ENCODE assay signal across 12 cellular contexts in the genomic region with DNA sequence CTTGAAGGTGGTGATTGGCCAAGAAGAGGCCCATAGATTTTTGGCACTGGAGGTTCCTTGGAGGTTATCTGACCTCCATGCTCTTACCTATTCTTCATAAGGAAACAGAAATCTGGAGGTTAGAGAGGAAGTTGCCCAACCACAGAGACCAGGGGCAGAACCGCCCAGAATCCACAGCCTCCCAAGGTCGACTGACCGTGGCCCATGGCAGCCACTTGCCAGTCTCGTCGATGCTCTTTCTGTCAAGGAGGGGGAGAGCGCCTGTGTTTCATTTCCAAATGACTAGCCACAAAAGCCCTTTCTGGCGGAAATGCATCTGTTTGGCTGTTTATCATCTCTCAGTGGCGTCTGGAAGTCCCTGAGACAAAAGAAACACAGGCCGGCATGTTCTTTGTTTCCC. TPM values are rescaled to one million over a fixed set of nuclear protein-coding genes. Genes with fewer than 3 reads are reported as not detected.
DNase-seq lines count a peak whose midpoint lies in the region; ATAC-seq, FAIRE-seq and TF ChIP-seq lines count a peak whose summit lies in the region.
"Had no signal": no experiment of that assay in that cellular context is flagged by ENCODE, and none has a peak within 500 bp of the region (broad histone marks: within the 10 kb centered on the region; RNA-seq: fewer than 3 reads in every experiment).

No MANE protein-coding gene starts in this region.

- no peak overlapping the region for H3K9ac ChIP-seq in kidney (ENCODE audit: low read length in 2 of 2)

- no peak overlapping the region for H3K27ac Mint-ChIP-seq in CD14-positive monocyte
- H3K27ac Mint-ChIP-seq in activated T-helper 1 cell treated with anti-CD3 and anti-CD28 coated beads, Interleukin-12 subunit alpha, Interleukin-12 subunit beta, Interleukin-2, Interleukin-4 antibody, amounts not matched to agents 30 ng/mL and 10 ng/mL and 1 ng/mL, durations not matched to agents 14 hours and 24 hours and 36 hours: no peak overlapping the region
- H3K27ac Mint-ChIP-seq: nephron; stimulated activated naive CD8-positive, alpha-beta T cell treated with anti-CD3 and anti-CD28 coated beads, Interleukin-15, Interleukin-2, amounts not matched to agents 100 ng/mL and 50 ng/mL, for 24 hours had no signal

- no peak for FAIRE-seq in kidney (lab: Jason Lieb, UNC)

- peaks cover 14 to 22% (median 19%) of the 10 kb centered on the region in 7 donors for H3K9me3 Mint-ChIP-seq in CD14-positive monocyte
- peaks cover 8% of the 10 kb centered on the region for H3K9me3 Mint-ChIP-seq in activated T-helper 1 cell treated with anti-CD3 and anti-CD28 coated beads, Interleukin-12 subunit alpha, Interleukin-12 subunit beta, Interleukin-2, Interleukin-4 antibody, amounts not matched to agents 30 ng/mL and 10 ng/mL and 1 ng/mL, durations not matched to agents 14 hours and 24 hours and 36 hours
- H3K9me3 Mint-ChIP-seq: stimulated activated naive CD8-positive, alpha-beta T cell treated with anti-CD3 and anti-CD28 coated beads, Interleukin-15, Interleukin-2, amounts not matched to agents 100 ng/mL and 50 ng/mL, for 24 hours had no signal

- peak overlapping the region; percentile 17 to 82 for H3K4me3 Mint-ChIP-seq in CD14-positive monocyte
- no peak overlapping the region for H3K4me3 Mint-ChIP-seq in activated T-helper 1 cell treated with anti-CD3 and anti-CD28 coated beads, Interleukin-12 subunit alpha, Interleukin-12 subunit beta, Interleukin-2, Interleukin-4 antibody, amounts not matched to agents 30 ng/mL and 10 ng/mL and 1 ng/mL, durations not matched to agents 14 hours and 24 hours and 36 hours
- H3K4me3 Mint-ChIP-seq: CD4-positive, CD25-positive, alpha-beta regulatory T cell; nephron; stimulated activated naive CD8-positive, alpha-beta T cell treated with anti-CD3 and anti-CD28 coated beads, Interleukin-15, Interleukin-2, amounts not matched to agents 100 ng/mL and 50 ng/mL, for 24 hours had no signal

- ATAC-seq in GM19023 (IDR thresholded peaks at IDR 0.05; ENCODE audit: unreplicated experiment) (peak; percentile 48), HG03342 (IDR thresholded peaks at IDR 0.05; ENCODE audit: unreplicated experiment) (peak; percentile 53)

- no peaks in the 10 kb centered on the region for H3K36me3 Mint-ChIP-seq in CD14-positive monocyte
- H3K36me3 Mint-ChIP-seq in activated T-helper 1 cell treated with anti-CD3 and anti-CD28 coated beads, Interleukin-12 subunit alpha, Interleukin-12 subunit beta, Interleukin-2, Interleukin-4 antibody, amounts not matched to agents 30 ng/mL and 10 ng/mL and 1 ng/mL, durations not matched to agents 14 hours and 24 hours and 36 hours (ENCODE audit: low read depth): no peaks in the 10 kb centered on the region
- H3K36me3 Mint-ChIP-seq: CD4-positive, CD25-positive, alpha-beta regulatory T cell had no signal

- no peak for TF ChIP-seq CTCF in CD14-positive monocyte (IDR thresholded peaks at IDR 0.05)
- no peak for TF ChIP-seq CTCF in kidney (IDR thresholded peaks at IDR 0.05; ENCODE audit: borderline replicate concordance, extremely low read depth, insufficient read depth)

- peaks cover 0 to 3% of the 10 kb centered on the region in 2 donors for H3K9me3 ChIP-seq in kidney (ENCODE audit: control insufficient read depth in 1 of 2, low read length in 2 of 2)

- no peak overlapping the region for H3K27ac ChIP-seq in kidney (ENCODE audit: low read depth in 2 of 2, low read length in 2 of 2)
- H3K27ac ChIP-seq: epithelial cell of prostate had no signal

- H3K4me1 Mint-ChIP-seq in CD14-positive monocyte: peaks cover 15% of the 10 kb centered on the region
- H3K4me1 Mint-ChIP-seq in activated T-helper 1 cell treated with anti-CD3 and anti-CD28 coated beads, Interleukin-12 subunit alpha, Interleukin-12 subunit beta, Interleukin-2, Interleukin-4 antibody, amounts not matched to agents 30 ng/mL and 10 ng/mL and 1 ng/mL, durations not matched to agents 14 hours and 24 hours and 36 hours (ENCODE audit: low read depth): peaks cover 8% of the 10 kb centered on the region
- H3K4me1 Mint-ChIP-seq: nephron had no signal

- no peak overlapping the region for H3K4me3 ChIP-seq in kidney (ENCODE audit: low read length in 2 of 2)

- H3K27me3 Mint-ChIP-seq in CD14-positive monocyte (ENCODE audit: low read depth in 3 of 3): peaks cover 24 to 47% (median 37%) of the 10 kb centered on the region in 3 donors
- H3K27me3 Mint-ChIP-seq in activated T-helper 1 cell treated with anti-CD3 and anti-CD28 coated beads, Interleukin-12 subunit alpha, Interleukin-12 subunit beta, Interleukin-2, Interleukin-4 antibody, amounts not matched to agents 30 ng/mL and 10 ng/mL and 1 ng/mL, durations not matched to agents 14 hours and 24 hours and 36 hours (ENCODE audit: insufficient read depth): peaks cover 20% of the 10 kb centered on the region

- peak; percentile 16 for DNase-seq in CD14-positive monocyte (ENCODE audit: low spot score)
- DNase-seq in kidney: peak; percentile 37
- no peak for DNase-seq in LoVo (ENCODE audit: low spot score)
- DNase-seq in stimulated activated CD4-positive, alpha-beta T cell treated with anti-CD3 and anti-CD28 coated beads, Interleukin-4, amount 100 ng/mL, for 1 hour: no peak
- DNase-seq in SHP77 treated with DMSO at 0.1 percent for 48 hours (lab: John Stamatoyannopoulos, UW): no peak
- no peak for DNase-seq in activated T-helper 1 cell treated with anti-CD3 and anti-CD28 coated beads, Interleukin-12 subunit alpha, Interleukin-12 subunit beta, Interleukin-2, Interleukin-4 antibody, amounts not matched to agents 30 ng/mL and 10 ng/mL and 1 ng/mL, durations not matched to agents 14 hours and 24 hours and 36 hours (ENCODE audit: low spot score)
- DNase-seq: CD4-positive, CD25-positive, alpha-beta regulatory T cell had no signal

- H3K4me1 ChIP-seq in kidney (ENCODE audit: control insufficient read depth in 1 of 2, insufficient read depth in 1 of 2, low read depth in 1 of 2, low read length in 2 of 2): peaks cover 0 to 3% of the 10 kb centered on the region in 2 donors

- intact Hi-C loops in CD14-positive monocyte (cut with micrococcal nuclease) (no loop called here), kidney (cut with DNase I) (no loop called here)
- intact Hi-C loops in activated T-helper 1 cell treated with anti-CD3 and anti-CD28 coated beads, Interleukin-12 subunit alpha, Interleukin-12 subunit beta, Interleukin-2, Interleukin-4 antibody, amounts not matched to agents 30 ng/mL and 10 ng/mL and 1 ng/mL, durations not matched to agents 14 hours and 24 hours and 36 hours (cut with micrococcal nuclease): no loop called here

- H3K36me3 ChIP-seq in kidney (ENCODE audit: control insufficient read depth in 1 of 2, insufficient read depth in 2 of 2, low read length in 2 of 2): no peaks in the 10 kb centered on the region

RNA-seq across cellular contexts. Expression of gene RAMP3, which starts 2.8 kb away (rescaled TPM):
- not detected for polyA plus RNA-seq in CD14-positive monocyte
- 82.6 TPM for total RNA-seq in kidney
- 168 TPM for polyA plus RNA-seq in kidney (ENCODE audit: insufficient read depth, low read depth, low replicate concordance)
- not detected in 2 replicates for total RNA-seq in activated T-helper 1 cell treated with anti-CD3 and anti-CD28 coated beads, Interleukin-12 subunit alpha, Interleukin-12 subunit beta, Interleukin-2, Interleukin-4 antibody, amounts not matched to agents 30 ng/mL and 10 ng/mL and 1 ng/mL, durations not matched to agents 14 hours and 24 hours and 36 hours
- total RNA-seq: CD4-positive, CD25-positive, alpha-beta regulatory T cell had no signal
- polyA plus RNA-seq: CD4-positive, CD25-positive, alpha-beta regulatory T cell had no signal

RNA-seq across cellular contexts. Expression of gene TBRG4, which starts 48.9 kb away (rescaled TPM):
- 10 to 100 TPM; 32.7 to 38.4 TPM for polyA plus RNA-seq in CD14-positive monocyte
- 67.8 TPM for total RNA-seq in kidney
- 45.7 TPM for polyA plus RNA-seq in kidney (ENCODE audit: insufficient read depth, low read depth, low replicate concordance)
- 176 and 195 TPM in 2 replicates for total RNA-seq in activated T-helper 1 cell treated with anti-CD3 and anti-CD28 coated beads, Interleukin-12 subunit alpha, Interleukin-12 subunit beta, Interleukin-2, Interleukin-4 antibody, amounts not matched to agents 30 ng/mL and 10 ng/mL and 1 ng/mL, durations not matched to agents 14 hours and 24 hours and 36 hours

Comparison
In these comparisons a context has a peak if more than half of its experiments do, and no peak if none do; other contexts are left out.
1. DNase-seq: peak in CD14-positive monocyte (single experiment) and kidney (single experiment); none in LoVo (single experiment), stimulated activated CD4-positive, alpha-beta T cell treated with anti-CD3 and anti-CD28 coated beads, Interleukin-4, amount 100 ng/mL, for 1 hour (single experiment), SHP77 treated with DMSO at 0.1 percent for 48 hours (single experiment) and activated T-helper 1 cell treated with anti-CD3 and anti-CD28 coated beads, Interleukin-12 subunit alpha, Interleukin-12 subunit beta, Interleukin-2, Interleukin-4 antibody, amounts not matched to agents 30 ng/mL and 10 ng/mL and 1 ng/mL, durations not matched to agents 14 hours and 24 hours and 36 hours (single experiment).
2. RNA of gene RAMP3, which starts 2.8 kb away (total RNA-seq): 82.6 TPM in kidney (single experiment); not detected in activated T-helper 1 cell treated with anti-CD3 and anti-CD28 coated beads, Interleukin-12 subunit alpha, Interleukin-12 subunit beta, Interleukin-2, Interleukin-4 antibody, amounts not matched to agents 30 ng/mL and 10 ng/mL and 1 ng/mL, durations not matched to agents 14 hours and 24 hours and 36 hours; every median in the first group is over 10 times any median in the second.